In the genomic region with DNA sequence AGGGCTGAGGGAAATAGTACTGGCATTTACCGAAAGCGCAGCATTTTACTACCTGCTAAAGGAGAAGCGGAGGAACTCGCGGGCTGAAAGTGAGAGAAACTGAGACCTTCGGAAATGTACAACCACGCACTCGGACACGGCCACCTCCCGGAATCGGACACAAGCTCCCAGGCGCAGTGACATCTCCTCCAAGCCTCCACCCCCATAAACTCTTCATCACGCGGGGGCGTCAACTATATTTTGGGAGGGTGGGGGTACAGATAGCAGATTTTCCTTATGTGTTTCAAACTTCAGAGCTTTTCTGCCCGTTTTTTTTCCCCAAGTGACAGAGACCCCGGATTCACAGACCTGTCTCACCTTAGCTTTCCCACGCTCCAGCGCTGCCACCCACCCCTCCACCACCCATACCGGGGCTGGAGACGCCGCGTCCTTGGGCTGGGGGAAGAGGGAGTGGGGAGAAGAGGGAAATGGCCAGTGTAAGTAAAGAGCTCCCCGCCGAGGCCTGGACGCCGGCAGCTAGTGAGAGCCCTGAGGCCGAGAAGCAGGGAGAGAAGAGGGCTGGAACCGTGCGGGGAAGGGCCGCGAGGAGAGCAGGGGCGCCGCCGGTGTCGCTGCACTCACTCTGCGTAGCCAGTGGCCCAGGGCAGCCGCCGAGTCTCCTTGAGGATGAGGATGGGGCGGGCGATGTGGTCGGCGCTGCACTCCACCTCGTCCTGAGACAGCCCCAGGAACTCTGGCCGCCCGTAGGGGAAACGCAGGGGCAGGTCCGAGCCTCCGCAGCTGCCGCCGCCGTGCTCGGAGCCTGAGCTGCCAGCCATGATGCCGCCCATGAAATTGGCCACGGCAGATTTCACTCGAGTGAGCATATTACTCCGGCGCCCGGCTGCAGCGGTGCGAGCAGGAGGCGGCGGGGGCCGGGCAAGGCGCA, we compare ENCODE assay signal across 8 cellular contexts. TPM values are rescaled to one million over a fixed set of nuclear protein-coding genes. Genes with fewer than 3 reads are reported as not detected.
DNase-seq lines count a peak whose midpoint lies in the region; ATAC-seq, FAIRE-seq and TF ChIP-seq lines count a peak whose summit lies in the region.

No MANE protein-coding gene starts in this region.

- peaks cover 14% of the 10 kb centered on the region for H3K4me1 Mint-ChIP-seq in CD4-positive, alpha-beta T cell (ENCODE audit: low read depth)

- H3K36me3 Mint-ChIP-seq in CD4-positive, alpha-beta T cell (ENCODE audit: low read depth) = no peaks in the 10 kb centered on the region

- H3K9me1 ChIP-seq in keratinocyte (ENCODE audit: control insufficient read depth, extremely low read depth, insufficient read depth, low read length) = no peaks in the 10 kb centered on the region

- H3K4me3 ChIP-seq in OCI-LY1 (ENCODE audit: low read depth, low read length, poor library complexity, severe bottlenecking) (peak overlapping the region; percentile 62), mammary epithelial cell (replicated peaks in 1 of 3; ENCODE audit: insufficient read depth in 1 of 3, low read depth in 2 of 3, low read length in 3 of 3) (peak overlapping the region; percentile 55 to 63 (median 60)), keratinocyte (ENCODE audit: control insufficient read depth in 2 of 3, extremely low read depth in 1 of 3, insufficient read depth in 2 of 3, low read depth in 1 of 3, low read length in 3 of 3) (peak overlapping the region; percentile 50 to 68 (median 60))

- WGBS in mammary epithelial cell (ENCODE audit: low coverage, missing lambda C conversion rate) = 2% methylated on average over 34 of the region's 65 CpGs

- no peak for TF ChIP-seq CTCF in CD4-positive, alpha-beta T cell (IDR thresholded peaks at IDR 0.05)
- TF ChIP-seq CTCF in OCI-LY1 (IDR thresholded peaks at IDR 0.05; ENCODE audit: low read length) (no peak), mammary epithelial cell (conservative IDR thresholded peaks at IDR 0.05 in 1 of 2, IDR thresholded peaks at IDR 0.05 in 1 of 2; ENCODE audit: extremely low read depth in 1 of 2, insufficient read depth in 1 of 2, low read depth in 1 of 2, low read length in 2 of 2) (no peak), keratinocyte (optimal IDR thresholded peaks at IDR 0.05 in 1 of 3, IDR thresholded peaks at IDR 0.05 in 1 of 3, conservative IDR thresholded peaks at IDR 0.05 in 1 of 3; ENCODE audit: extremely low read depth in 1 of 3, insufficient read depth in 2 of 3, low read length in 3 of 3) (no peak)

- H3K9ac ChIP-seq in OCI-LY1 (ENCODE audit: low read length) (peak overlapping the region; percentile 55; the same call in 1 of the 2 replicates), mammary epithelial cell (ENCODE audit: insufficient read depth, low read length) (no peak overlapping the region), keratinocyte (ENCODE audit: control insufficient read depth, extremely low read depth, insufficient read depth, low read length) (no peak overlapping the region)

- H3K9me3 ChIP-seq in CD4-positive, alpha-beta T cell (ENCODE audit: control insufficient read depth, low read length) = no peaks in the 10 kb centered on the region
- H3K9me3 ChIP-seq in OCI-LY1 (ENCODE audit: low read length) = no peaks in the 10 kb centered on the region
- H3K9me3 ChIP-seq in mammary epithelial cell (replicated peaks; ENCODE audit: insufficient read depth, low read length) = no peaks in the 10 kb centered on the region
- no peaks in the 10 kb centered on the region for H3K9me3 ChIP-seq in keratinocyte (ENCODE audit: control insufficient read depth, low read depth, low read length)

- peak overlapping the region; percentile 86 for H3K4me3 Mint-ChIP-seq in CD4-positive, alpha-beta T cell

- no peak overlapping the region for H3K27ac ChIP-seq in CD4-positive, alpha-beta T cell (ENCODE audit: low read depth, low read length)
- H3K27ac ChIP-seq in OCI-LY1 (ENCODE audit: low read depth, low read length, poor library complexity, severe bottlenecking) (no peak overlapping the region), mammary epithelial cell (ENCODE audit: insufficient read depth, low read depth, low read length) (no peak overlapping the region), keratinocyte (ENCODE audit: control insufficient read depth, insufficient read depth, low read length) (no peak overlapping the region)

- peaks cover 63% of the 10 kb centered on the region for H3K27me3 Mint-ChIP-seq in CD4-positive, alpha-beta T cell

- POLR2A ChIA-PET in CD4-positive, alpha-beta T cell (lab: Charles Lee) = no interaction called here

- dilution Hi-C loops in mammary epithelial cell (cut with HindIII; ENCODE audit: low sequenced_read_pairs) (no loop called here), keratinocyte (cut with MboI; ENCODE audit: extremely low pct_ligation_motif_present, low sequenced_read_pairs) (no loop called here)

- no peaks in the 10 kb centered on the region for H3K36me3 ChIP-seq in OCI-LY1 (ENCODE audit: insufficient read depth, low read length)
- no peaks in the 10 kb centered on the region for H3K36me3 ChIP-seq in mammary epithelial cell (ENCODE audit: insufficient read depth, low read length)
- H3K36me3 ChIP-seq in keratinocyte (ENCODE audit: control insufficient read depth in 2 of 2, extremely low read depth in 1 of 2, insufficient read depth in 2 of 2, low read length in 2 of 2) = no peaks in the 10 kb centered on the region

- H4K20me1 ChIP-seq in OCI-LY1 (ENCODE audit: insufficient read depth, low read length) = no peaks in the 10 kb centered on the region
- no peaks in the 10 kb centered on the region for H4K20me1 ChIP-seq in mammary epithelial cell (ENCODE audit: insufficient read depth, low read length)
- no peaks in the 10 kb centered on the region for H4K20me1 ChIP-seq in keratinocyte (ENCODE audit: control insufficient read depth, extremely low read depth, insufficient read depth, low read length)

- in situ Hi-C loops in mammary epithelial cell (cut with MboI; ENCODE audit: low sequenced_read_pairs in 2 of 2) = no loop called here

- peaks cover 51% of the 10 kb centered on the region for H3K27me3 ChIP-seq in CD4-positive, alpha-beta T cell (ENCODE audit: control insufficient read depth, insufficient read depth, low read length)
- no peaks in the 10 kb centered on the region for H3K27me3 ChIP-seq in OCI-LY1 (ENCODE audit: insufficient read depth, low read length)
- H3K27me3 ChIP-seq in mammary epithelial cell (ENCODE audit: insufficient read depth, low read length) = peaks cover 19% of the 10 kb centered on the region
- H3K27me3 ChIP-seq in keratinocyte (ENCODE audit: control insufficient read depth, extremely low read depth, insufficient read depth, low read length) = peaks cover 52% of the 10 kb centered on the region

- no peak for DNase-seq in CD4-positive, alpha-beta T cell
- DNase-seq in mammary epithelial cell (peak; percentile 19), keratinocyte (ENCODE audit: low read depth, low spot score) (no peak), NCI-H774 (lab: John Stamatoyannopoulos, UW) (no peak)
- peak; percentile 2 to 4 for DNase-seq in stimulated activated CD8-positive, alpha-beta memory T cell treated with anti-CD3 and anti-CD28 coated beads, Interleukin-2, amount 100 ng/mL, for 48 hours (ENCODE audit: low read depth in 2 of 2)

- H3K4me1 ChIP-seq in OCI-LY1 (ENCODE audit: insufficient read depth, low read length, severe bottlenecking) = peaks cover 10% of the 10 kb centered on the region
- H3K4me1 ChIP-seq in mammary epithelial cell (ENCODE audit: insufficient read depth, low read length) = peaks cover 14% of the 10 kb centered on the region
- H3K4me1 ChIP-seq in keratinocyte (ENCODE audit: control insufficient read depth, extremely low read depth, insufficient read depth, low read length) = peaks cover 10% of the 10 kb centered on the region

- intact Hi-C loops in CD4-positive, alpha-beta T cell (cut with DNase I, micrococcal nuclease) = no loop called here
- intact Hi-C loops in mammary epithelial cell (cut with micrococcal nuclease) = loop anchor here (5.0 to 10.0 kb wide), 3 partner anchors 72 to 131 kb away; no protein-coding TSS in a partner anchor

- H3K4me2 ChIP-seq in OCI-LY1 (ENCODE audit: low read length) (peak overlapping the region; percentile 73), mammary epithelial cell (ENCODE audit: insufficient read depth, low read depth, low read length) (peak overlapping the region; percentile 100), keratinocyte (ENCODE audit: control insufficient read depth, extremely low read depth, insufficient read depth, low read depth, low read length) (peak overlapping the region; percentile 82)

- no peak overlapping the region for H3K27ac Mint-ChIP-seq in CD4-positive, alpha-beta T cell

- CTCF ChIA-PET in CD4-positive, alpha-beta T cell (lab: Charles Lee) = no interaction called here
- CTCF ChIA-PET in mammary epithelial cell (lab: Charles Lee; ENCODE audit: low non-redundant PET) = no interaction called here

- no peaks in the 10 kb centered on the region for H3K9me2 ChIP-seq in OCI-LY1 (ENCODE audit: low read depth, low read length)

- ATAC-seq in CD4-positive, alpha-beta T cell (ENCODE audit: poor library complexity) = no peak
- ATAC-seq in GM18867 (IDR thresholded peaks at IDR 0.05; ENCODE audit: unreplicated experiment) (peak; percentile 50), HG03097 (IDR thresholded peaks at IDR 0.05; ENCODE audit: low FRiP score, unreplicated experiment) (peak; percentile 24)

- H3K9me3 Mint-ChIP-seq in CD4-positive, alpha-beta T cell = no peaks in the 10 kb centered on the region

- no peak overlapping the region for H2AFZ ChIP-seq in OCI-LY1 (ENCODE audit: low read length)
- peak overlapping the region; percentile 91 for H2AFZ ChIP-seq in mammary epithelial cell (ENCODE audit: low read depth, low read length)
- H2AFZ ChIP-seq in keratinocyte (ENCODE audit: control insufficient read depth, low read length) = peak overlapping the region; percentile 75

- H3F3A ChIP-seq in OCI-LY1 (ENCODE audit: insufficient read depth, low read length) = no peaks in the 10 kb centered on the region

- H3K79me2 ChIP-seq in OCI-LY1 (ENCODE audit: insufficient read depth, low read length) (no peaks in the 10 kb centered on the region), mammary epithelial cell (ENCODE audit: insufficient read depth, low read length) (no peaks in the 10 kb centered on the region), keratinocyte (ENCODE audit: control insufficient read depth, insufficient read depth, low read length) (no peaks in the 10 kb centered on the region)

- no peak for FAIRE-seq in keratinocyte (lab: Jason Lieb, UNC)

- BruUV-seq in mammary epithelial cell (replicated peaks; lab: Mats Ljungman, UMichigan) = no TSS peak

RNA-seq across cellular contexts. Expression of gene PPM1H, which starts 0.8 kb away (rescaled TPM):
- total RNA-seq in CD4-positive, alpha-beta T cell = not detected
- 1 to 10 TPM in 1 of 2 donors, under 1 TPM in 1; 0.28 to 1.3 TPM for total RNA-seq in mammary epithelial cell
- 0.02 TPM for polyA plus RNA-seq in mammary epithelial cell
- not detected for polyA minus RNA-seq in mammary epithelial cell
- 0.07 to 0.21 TPM (median 0.09 TPM) in 3 replicates for polyA plus RNA-seq in keratinocyte
- polyA plus RNA-seq in keratinocyte (2011; ENCODE audit: low read depth) = 0.74 TPM
- polyA plus RNA-seq in keratinocyte (2011; cell fraction: cytosol; rRNA removed) = 0.10 and 0.16 TPM in 2 replicates
- 0.24 and 0.25 TPM in 2 replicates for polyA plus RNA-seq in keratinocyte (2011; cell fraction: nucleus; rRNA removed)
- 0.08 and 0.17 TPM in 2 replicates for polyA plus RNA-seq in keratinocyte (2012; ENCODE audit: low replicate concordance)
- 0.03 to 0.86 TPM in 2 of 3 replicates, not detected in the other for polyA minus RNA-seq in keratinocyte
- 0.38 TPM for polyA minus RNA-seq in keratinocyte (2011; cell fraction: cytosol; rRNA and poly(A)+ RNA removed)
- polyA minus RNA-seq in keratinocyte (2011; cell fraction: nucleus; rRNA and poly(A)+ RNA removed) = 1.5 and 1.6 TPM in 2 replicates

Comparison
In these comparisons a context has a peak if more than half of its experiments do, and no peak if none do; other contexts are left out.
1. DNase-seq: peak in mammary epithelial cell (single experiment) and stimulated activated CD8-positive, alpha-beta memory T cell treated with anti-CD3 and anti-CD28 coated beads, Interleukin-2, amount 100 ng/mL, for 48 hours (2 of 2); none in CD4-positive, alpha-beta T cell (0 of 10), keratinocyte (single experiment) and NCI-H774 (single experiment).
2. Peak in every context shown above with its lines, with median percentiles within 50 percentile points of each other: H3K4me2 ChIP-seq and H3K4me3 ChIP-seq.